ENCODE assay signal across 19 cellular contexts in the genomic region with DNA sequence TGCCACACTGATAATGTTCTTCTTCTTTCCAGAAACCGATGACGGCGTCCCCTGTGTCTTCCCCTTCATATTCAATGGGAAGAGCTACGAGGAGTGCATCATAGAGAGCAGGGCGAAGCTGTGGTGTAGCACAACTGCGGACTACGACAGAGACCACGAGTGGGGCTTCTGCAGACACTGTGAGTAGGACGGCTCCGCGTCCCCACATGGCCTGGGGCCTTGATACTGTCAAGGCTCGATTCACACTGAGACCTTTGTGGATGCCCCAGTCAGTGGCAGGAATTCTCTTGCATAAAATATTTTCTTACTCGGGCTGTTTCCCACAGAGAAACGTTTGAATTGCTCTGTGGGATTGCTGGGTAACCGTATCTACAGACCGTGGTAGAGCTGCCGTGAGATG. TPM values are rescaled to one million over a fixed set of nuclear protein-coding genes. Genes with fewer than 3 reads are reported as not detected.
A peak's percentile ranks its signal among the peaks of the same experiment; 100 is the strongest.
DNase-seq lines count a peak whose midpoint lies in the region; ATAC-seq and TF ChIP-seq lines count a peak whose summit lies in the region.
"Had no signal": no experiment of that assay in that cellular context is flagged by ENCODE, and none has a peak within 500 bp of the region (broad histone marks: within the 10 kb centered on the region; RNA-seq: fewer than 3 reads in every experiment).

No MANE protein-coding gene starts in this region.

- H3K79me2 ChIP-seq in mammary epithelial cell (ENCODE audit: insufficient read depth, low read length), result no peaks in the 10 kb centered on the region

- no peaks in the 10 kb centered on the region for H4K20me1 ChIP-seq in mammary epithelial cell (ENCODE audit: insufficient read depth, low read length)

- no peak overlapping the region for H3K9ac ChIP-seq in mammary epithelial cell (ENCODE audit: insufficient read depth, low read length)
- no peak overlapping the region for H3K9ac ChIP-seq in colonic mucosa (ENCODE audit: low read depth in 2 of 2, low read length in 2 of 2)
- H3K9ac ChIP-seq: BLaER1 had no signal

- TF ChIP-seq POLR2A in right lobe of liver (IDR thresholded peaks at IDR 0.05), result no peak
- no peak for TF ChIP-seq POLR2A in sigmoid colon (IDR thresholded peaks at IDR 0.05)

- H3K27me3 ChIP-seq in mammary epithelial cell (ENCODE audit: insufficient read depth, low read length) (no peaks in the 10 kb centered on the region), right lobe of liver (no peaks in the 10 kb centered on the region), sigmoid colon (no peaks in the 10 kb centered on the region), colonic mucosa (no peaks in the 10 kb centered on the region)
- H3K27me3 ChIP-seq: BLaER1 had no signal

- peaks cover 99% of the 10 kb centered on the region for H3K36me3 Mint-ChIP-seq in activated T-cell treated with anti-CD3 and anti-CD28 coated beads, Interleukin-2, amount 50 U/mL, for 24 hours (ENCODE audit: low read depth)

- in situ Hi-C loops in mammary epithelial cell (cut with MboI; ENCODE audit: low sequenced_read_pairs in 2 of 2), result no loop called here

- no peaks in the 10 kb centered on the region for H3K9me3 Mint-ChIP-seq in activated T-cell treated with anti-CD3 and anti-CD28 coated beads, Interleukin-2, amount 50 U/mL, for 24 hours
- H3K9me3 Mint-ChIP-seq: CD4-positive, alpha-beta memory T cell; HFFc6; IgD-negative memory B cell had no signal

- intact Hi-C loops in mammary epithelial cell (cut with micrococcal nuclease) (no loop called here), right lobe of liver (cut with DNase I) (no loop called here), sigmoid colon (cut with DNase I) (loop anchor here (10.0 kb wide), 1 partner anchor 455 kb away; no protein-coding TSS in a partner anchor), colonic mucosa (cut with DNase I) (loop anchor here (10.0 kb wide), 1 partner anchor 215 kb away; no protein-coding TSS in a partner anchor)

- ATAC-seq in right lobe of liver (no peak), GM18873 (IDR thresholded peaks at IDR 0.05; ENCODE audit: low FRiP score, unreplicated experiment) (no peak)
- ATAC-seq: A549, GM12878, GM23338, HCT116 had no signal

- BruUV-seq in mammary epithelial cell (replicated peaks; lab: Mats Ljungman, UMichigan), result TSS peak; percentile 24

- H3K27ac ChIP-seq in mammary epithelial cell (ENCODE audit: insufficient read depth, low read depth, low read length), result no peak overlapping the region
- peak overlapping the region; percentile 35 to 86 (median 78) for H3K27ac ChIP-seq in right lobe of liver
- no peak overlapping the region for H3K27ac ChIP-seq in sigmoid colon
- no peak overlapping the region for H3K27ac ChIP-seq in colonic mucosa
- H3K27ac ChIP-seq: 22Rv1, A549, BLaER1 had no signal

- no peak overlapping the region for H3K4me3 Mint-ChIP-seq in activated T-cell treated with anti-CD3 and anti-CD28 coated beads, Interleukin-2, amount 50 U/mL, for 24 hours
- H3K4me3 Mint-ChIP-seq: CD14-positive monocyte; CD4-positive, alpha-beta memory T cell; GM23338; HFFc6 had no signal

- DNase-seq in activated T-cell treated with anti-CD3 and anti-CD28 coated beads, Interleukin-2, amount 50 U/mL, for 24 hours, result no peak
- DNase-seq in activated T-cell treated with anti-CD3 and anti-CD28 coated beads, Interleukin-2, amount 50 U/mL, for 1 hour, result no peak
- DNase-seq in mammary epithelial cell (no peak), right lobe of liver (peak in 1 of 3 donors; percentile 46), sigmoid colon (no peak), colonic mucosa (no peak)
- DNase-seq: CD4-positive, alpha-beta memory T cell; DMS79 treated with DMSO at 0.1 percent for 48 hours; GF-D8; HFFc6 had no signal

- H3K36me3 ChIP-seq in mammary epithelial cell (ENCODE audit: insufficient read depth, low read length), result peaks cover 28% of the 10 kb centered on the region
- H3K36me3 ChIP-seq in right lobe of liver, result peaks cover under 1 to 68% (median 21%) of the 10 kb centered on the region in 4 donors
- peaks cover 32 to 100% (median 54%) of the 10 kb centered on the region in 4 donors for H3K36me3 ChIP-seq in sigmoid colon
- peaks cover 25% of the 10 kb centered on the region for H3K36me3 ChIP-seq in colonic mucosa

- no peak for TF ChIP-seq CTCF in mammary epithelial cell (conservative IDR thresholded peaks at IDR 0.05 in 1 of 2, IDR thresholded peaks at IDR 0.05 in 1 of 2; ENCODE audit: extremely low read depth in 1 of 2, insufficient read depth in 1 of 2, low read depth in 1 of 2, low read length in 2 of 2)
- no peak for TF ChIP-seq CTCF in right lobe of liver (IDR thresholded peaks at IDR 0.05)
- TF ChIP-seq CTCF in sigmoid colon (IDR thresholded peaks at IDR 0.05), result no peak
- no peak for TF ChIP-seq CTCF in colonic mucosa (IDR thresholded peaks at IDR 0.05)

- H3K4me2 ChIP-seq in mammary epithelial cell (ENCODE audit: insufficient read depth, low read depth, low read length), result no peak overlapping the region
- H3K4me2 ChIP-seq: A549, BLaER1, GM23338 had no signal

- H3K4me1 Mint-ChIP-seq in activated T-cell treated with anti-CD3 and anti-CD28 coated beads, Interleukin-2, amount 50 U/mL, for 24 hours (ENCODE audit: low read depth), result peaks cover 10% of the 10 kb centered on the region
- H3K4me1 Mint-ChIP-seq: CD14-positive monocyte had no signal

- no peaks in the 10 kb centered on the region for H3K27me3 Mint-ChIP-seq in activated T-cell treated with anti-CD3 and anti-CD28 coated beads, Interleukin-2, amount 50 U/mL, for 24 hours
- H3K27me3 Mint-ChIP-seq: CD4-positive, alpha-beta memory T cell; IgD-negative memory B cell had no signal

- no peak for TF ChIP-seq EP300 in sigmoid colon (IDR thresholded peaks at IDR 0.05)

- WGBS in mammary epithelial cell (ENCODE audit: low coverage, missing lambda C conversion rate), result 93% methylated on average over 16 of the region's 17 CpGs
- 55% methylated on average over 4 of the region's 17 CpGs for WGBS in right lobe of liver (ENCODE audit: insufficient coverage, low coverage, low lambda C conversion rate, missing lambda C conversion rate)
- 96 to 97% methylated on average over 17 of the region's 17 CpGs for WGBS in sigmoid colon, 2 donors

- H3K27ac Mint-ChIP-seq in activated T-cell treated with anti-CD3 and anti-CD28 coated beads, Interleukin-2, amount 50 U/mL, for 24 hours, result peak overlapping the region; percentile 61
- H3K27ac Mint-ChIP-seq: GM23338, HFFc6, IgD-negative memory B cell had no signal

- CTCF ChIA-PET in mammary epithelial cell (lab: Charles Lee; ENCODE audit: low non-redundant PET), result no interaction called here

- H3K4me1 ChIP-seq in mammary epithelial cell (ENCODE audit: insufficient read depth, low read length), result no peaks in the 10 kb centered on the region
- H3K4me1 ChIP-seq in right lobe of liver, result peaks cover 0 to 31% (median 14%) of the 10 kb centered on the region in 4 donors
- H3K4me1 ChIP-seq in sigmoid colon, result no peaks in the 10 kb centered on the region
- H3K4me1 ChIP-seq in colonic mucosa, result no peaks in the 10 kb centered on the region
- H3K4me1 ChIP-seq: A549 had no signal

- dilution Hi-C loops in mammary epithelial cell (cut with HindIII; ENCODE audit: low sequenced_read_pairs), result no loop called here

- no peak overlapping the region for H2AFZ ChIP-seq in mammary epithelial cell (ENCODE audit: low read depth, low read length)
- H2AFZ ChIP-seq: GM23338 had no signal

- H3K9me3 ChIP-seq in mammary epithelial cell (replicated peaks; ENCODE audit: insufficient read depth, low read length), result no peaks in the 10 kb centered on the region
- H3K9me3 ChIP-seq in right lobe of liver, result no peaks in the 10 kb centered on the region
- H3K9me3 ChIP-seq in sigmoid colon, result no peaks in the 10 kb centered on the region
- no peaks in the 10 kb centered on the region for H3K9me3 ChIP-seq in colonic mucosa
- H3K9me3 ChIP-seq: A549 had no signal

- H3K4me3 ChIP-seq in mammary epithelial cell (replicated peaks in 1 of 3; ENCODE audit: insufficient read depth in 1 of 3, low read depth in 2 of 3, low read length in 3 of 3) (no peak overlapping the region), right lobe of liver (no peak overlapping the region), sigmoid colon (no peak overlapping the region), colonic mucosa (no peak overlapping the region)
- H3K4me3 ChIP-seq: A549, BLaER1, GM12878, GM23338 had no signal

RNA-seq across cellular contexts. Expression of a gene that starts 41.5 kb away (rescaled TPM):
- 1 to 10 TPM; 2.5 to 3.4 TPM for total RNA-seq in mammary epithelial cell
- 0.08 TPM for polyA plus RNA-seq in mammary epithelial cell
- not detected for polyA minus RNA-seq in mammary epithelial cell
- 1,000 to 10,000 TPM in 3 of 6 experiments, 100 to 1,000 TPM in 3; 190 to 1,656 (median 769) TPM for total RNA-seq in right lobe of liver
- 1 to 10 TPM in 2 of 4 donors, under 1 TPM in 1, not detected in 1; 0.99 to 1.9 (median 1.1) TPM for total RNA-seq in sigmoid colon
- under 1 TPM in 1 of 3 donors, not detected in 2; 0.58 TPM for polyA plus RNA-seq in sigmoid colon
- total RNA-seq in colonic mucosa, result 1 to 10 TPM in 1 of 2 donors, under 1 TPM in 1; 0.74 to 2.3 TPM

Comparison
In these comparisons a context has a peak if more than half of its experiments do, and no peak if none do; other contexts are left out.
1. H3K27ac ChIP-seq: peak in right lobe of liver (3 of 3); none in mammary epithelial cell (single experiment), sigmoid colon (0 of 4) and colonic mucosa (single experiment).
2. RNA of a gene that starts 41.5 kb away (total RNA-seq): 190 to 1,656 TPM in right lobe of liver; 2.5 to 3.4 TPM in mammary epithelial cell, 0.74 to 2.3 TPM in colonic mucosa and 0.99 to 1.9 TPM in sigmoid colon; every median in the first group is over 10 times any median in the second.
3. intact Hi-C loops: an anchor here in sigmoid colon (10.0 kb wide) and colonic mucosa (10.0 kb wide); none called in mammary epithelial cell and right lobe of liver.